8 cellular contexts compared by ENCODE assay signal in the genomic region with DNA sequence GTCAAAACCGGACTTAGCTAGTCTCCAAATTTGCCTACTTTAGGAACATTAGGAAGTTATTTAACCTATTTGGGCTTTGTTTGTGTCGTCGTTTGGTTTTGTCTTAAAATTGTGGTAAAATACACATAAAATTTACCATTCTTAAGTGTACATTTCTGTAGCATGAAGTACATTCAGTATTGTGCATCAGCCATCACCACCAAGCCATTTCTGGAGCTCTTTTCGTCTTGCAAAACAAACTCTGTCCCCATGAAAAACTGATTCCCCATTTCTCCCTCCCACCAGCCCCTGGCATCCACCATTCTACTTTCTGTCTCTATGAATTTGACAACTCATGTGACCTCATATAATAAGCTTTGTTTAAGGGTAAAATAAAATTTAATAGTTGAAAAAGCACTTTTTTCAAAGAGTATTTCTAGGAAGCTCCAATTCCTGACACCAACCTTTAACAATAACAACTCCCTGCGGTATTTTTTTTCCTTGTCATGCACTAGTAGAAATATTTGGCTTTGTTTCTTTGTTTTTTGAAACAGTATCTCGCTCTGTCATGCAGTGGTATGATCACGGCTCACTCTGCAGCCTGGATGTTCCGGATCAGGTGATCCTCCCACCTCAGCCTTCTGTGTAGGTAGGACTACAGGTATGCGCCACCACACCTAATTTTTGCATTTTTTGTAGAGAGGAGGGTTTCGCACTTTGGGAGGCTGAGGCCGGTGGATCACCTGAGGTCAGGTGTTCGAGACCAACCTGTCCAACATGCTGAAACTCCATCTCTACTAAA. TPM values are rescaled to one million over a fixed set of nuclear protein-coding genes. Genes with fewer than 3 reads are reported as not detected.
DNase-seq lines count a peak whose midpoint lies in the region; ATAC-seq, FAIRE-seq and TF ChIP-seq lines count a peak whose summit lies in the region.

No MANE protein-coding gene starts in this region.

- intact Hi-C loops in left ventricle myocardium inferior (cut with micrococcal nuclease) = no loop called here
- intact Hi-C loops in cardiac septum (cut with DNase I) = no loop called here
- intact Hi-C loops in vagina (cut with DNase I) = no loop called here

- DNase-seq in left ventricle myocardium inferior = no peak
- DNase-seq in cardiac septum (ENCODE audit: low spot score) = no peak
- peak; percentile 95 for DNase-seq in bronchial epithelial cell (ENCODE audit: low read depth)
- no peak for DNase-seq in vagina (ENCODE audit: extremely low spot score in 2 of 2)
- no peak for DNase-seq in DMS53 (lab: John Stamatoyannopoulos, UW)
- no peak for DNase-seq in Ammon's horn (ENCODE audit: low spot score)

- FAIRE-seq in bronchial epithelial cell (lab: Jason Lieb, UNC) = no peak

- peak overlapping the region; percentile 100 for H3K27ac ChIP-seq in left ventricle myocardium inferior (replicated peaks)
- H3K27ac ChIP-seq in mesodermal cell (ENCODE audit: low read depth, low read length, severe bottlenecking) = peak overlapping the region; percentile 100
- H3K27ac ChIP-seq in vagina = peak overlapping the region; percentile 100

- H3K27me3 ChIP-seq in left ventricle myocardium inferior (ENCODE audit: low read depth) (no peaks in the 10 kb centered on the region), bronchial epithelial cell (ENCODE audit: control insufficient read depth, insufficient read depth, low read length) (no peaks in the 10 kb centered on the region), vagina (no peaks in the 10 kb centered on the region)

- 80 to 82% methylated on average over 2 to 7 of the region's 12 CpGs for WGBS in mesodermal cell (ENCODE audit: insufficient coverage in 2 of 2), 2 experiments

- no peaks in the 10 kb centered on the region for H3K9me3 ChIP-seq in left ventricle myocardium inferior (replicated peaks)
- H3K9me3 ChIP-seq in mesodermal cell (ENCODE audit: control insufficient read depth, low read length) = no peaks in the 10 kb centered on the region
- H3K9me3 ChIP-seq in vagina = no peaks in the 10 kb centered on the region

- no peak for TF ChIP-seq POLR2A in vagina (IDR thresholded peaks at IDR 0.05)

- H3K4me1 ChIP-seq in left ventricle myocardium inferior = peaks cover 81% of the 10 kb centered on the region
- peaks cover 39% of the 10 kb centered on the region for H3K4me1 ChIP-seq in mesodermal cell (ENCODE audit: control insufficient read depth, insufficient read depth, low read length, poor library complexity, severe bottlenecking)
- H3K4me1 ChIP-seq in vagina = peaks cover 69% of the 10 kb centered on the region

- TF ChIP-seq CTCF in left ventricle myocardium inferior (IDR thresholded peaks at IDR 0.05; ENCODE audit: borderline replicate concordance) = no peak
- TF ChIP-seq CTCF in bronchial epithelial cell (IDR thresholded peaks at IDR 0.05; ENCODE audit: insufficient read depth, low read length, severe bottlenecking) = no peak
- no peak for TF ChIP-seq CTCF in vagina (IDR thresholded peaks at IDR 0.05)

- no peak for ATAC-seq in HG02885 (IDR thresholded peaks at IDR 0.05; ENCODE audit: poor library complexity, unreplicated experiment)

- H3K36me3 ChIP-seq in left ventricle myocardium inferior (peaks cover 14% of the 10 kb centered on the region), bronchial epithelial cell (ENCODE audit: control insufficient read depth, insufficient read depth, low read length) (peaks cover 11% of the 10 kb centered on the region), mesodermal cell (ENCODE audit: control insufficient read depth, insufficient read depth, low read length) (peaks cover 11% of the 10 kb centered on the region), vagina (peaks cover 0 to 6% of the 10 kb centered on the region in 2 donors)

- peak overlapping the region; percentile 98 for H3K4me3 ChIP-seq in left ventricle myocardium inferior
- peak overlapping the region; percentile 19 for H3K4me3 ChIP-seq in bronchial epithelial cell (ENCODE audit: low read depth, low read length)
- H3K4me3 ChIP-seq in mesodermal cell (ENCODE audit: extremely low read depth, insufficient read depth, low read length, poor library complexity, severe bottlenecking) = peak overlapping the region; percentile 31
- peak overlapping the region; percentile 31 to 78 for H3K4me3 ChIP-seq in vagina

RNA-seq across cellular contexts. Expression of a gene that starts 3.6 kb away (rescaled TPM):
- 1,154 TPM for total RNA-seq in left ventricle myocardium inferior
- total RNA-seq in cardiac septum = 1,009 TPM
- total RNA-seq in bronchial epithelial cell = 2,139 and 3,632 TPM in 2 replicates
- 1,245 TPM for polyA plus RNA-seq in mesodermal cell (2013, experiment 1 of 2)
- polyA plus RNA-seq in mesodermal cell (2013, experiment 2 of 2) = 1,003 TPM
- 2,671 TPM for total RNA-seq in vagina

RNA-seq across cellular contexts. Expression of a gene that starts 54.4 kb away (rescaled TPM):
- total RNA-seq in left ventricle myocardium inferior (11.1 TPM), cardiac septum (8.6 TPM), bronchial epithelial cell (6.6 and 7.4 TPM in 2 replicates), vagina (20.6 TPM)
- 27.8 TPM for polyA plus RNA-seq in mesodermal cell (2013, experiment 1 of 2)
- 20.4 TPM for polyA plus RNA-seq in mesodermal cell (2013, experiment 2 of 2)

Comparison
In these comparisons a context has a peak if more than half of its experiments do, and no peak if none do; other contexts are left out.
1. H3K4me3 ChIP-seq: peak in every context shown above with its lines; median percentile 98 in left ventricle myocardium inferior; 54 in vagina; 31 in mesodermal cell; 19 in bronchial epithelial cell.